ENCODE assay signal across 19 cellular contexts in genomic region chr1:31219489-31219888, GRCh38. TPM values are rescaled to one million over a fixed set of nuclear protein-coding genes. Genes with fewer than 3 reads are reported as not detected.
DNase-seq lines count a peak whose midpoint lies in the region; ATAC-seq lines count a peak whose summit lies in the region.
"Had no signal": no experiment of that assay in that cellular context is flagged by ENCODE, and none has a peak within 500 bp of the region (broad histone marks: within the 10 kb centered on the region; RNA-seq: fewer than 3 reads in every experiment).

No MANE protein-coding gene starts in this region.

- peaks cover 2% of the 10 kb centered on the region for H3K27me3 Mint-ChIP-seq in activated T-cell treated with anti-CD3 and anti-CD28 coated beads, Interleukin-2, amount 50 U/mL, for 72 hours (ENCODE audit: low read depth)

- H3K9me3 Mint-ChIP-seq in activated T-cell treated with anti-CD3 and anti-CD28 coated beads, Interleukin-2, amount 50 U/mL, for 72 hours, result no peaks in the 10 kb centered on the region

- DNase-seq in islet precursor cell, result peak; percentile 38
- DNase-seq in HPDE6-E6E7 (ENCODE audit: extremely low spot score), result no peak
- DNase-seq in activated T-cell treated with anti-CD3 and anti-CD28 coated beads, Interleukin-2, amount 50 U/mL, for 72 hours, result no peak
- no peak for DNase-seq in DMS153 (lab: John Stamatoyannopoulos, UW)
- DNase-seq: Calu3; CD8-positive, alpha-beta T cell; DMS53; DND-41; EL; GOT3; H7 had no signal

- no peaks in the 10 kb centered on the region for H3K4me1 Mint-ChIP-seq in activated T-cell treated with anti-CD3 and anti-CD28 coated beads, Interleukin-2, amount 50 U/mL, for 72 hours (ENCODE audit: low read depth)
- H3K4me1 Mint-ChIP-seq: B cell had no signal

- no peak overlapping the region for H3K4me3 Mint-ChIP-seq in activated T-cell treated with anti-CD3 and anti-CD28 coated beads, Interleukin-2, amount 50 U/mL, for 72 hours
- H3K4me3 Mint-ChIP-seq: B cell; CD8-positive, alpha-beta T cell had no signal

- no peak overlapping the region for H3K27ac Mint-ChIP-seq in activated T-cell treated with anti-CD3 and anti-CD28 coated beads, Interleukin-2, amount 50 U/mL, for 72 hours
- H3K27ac Mint-ChIP-seq: B cell; CD8-positive, alpha-beta T cell had no signal

- H3K36me3 Mint-ChIP-seq in activated T-cell treated with anti-CD3 and anti-CD28 coated beads, Interleukin-2, amount 50 U/mL, for 72 hours (ENCODE audit: insufficient read depth in 2 of 2), result no peaks in the 10 kb centered on the region
- H3K36me3 Mint-ChIP-seq: CD8-positive, alpha-beta T cell had no signal

- ATAC-seq in activated T-cell treated with anti-CD3 and anti-CD28 coated beads, Interleukin-2, amount 50 U/mL, for 72 hours (replicated peaks in 1 of 2), result no peak
- ATAC-seq: CD8-positive, alpha-beta T cell; HCT116 had no signal

- H3K27ac ChIP-seq in angular gyrus (ENCODE audit: low read depth, low read length) (peak overlapping the region; percentile 73), cingulate gyrus (ENCODE audit: low read depth, low read length) (peak overlapping the region; percentile 92), temporal lobe (ENCODE audit: low read depth, low read length) (peak overlapping the region; percentile 97)
- H3K27ac ChIP-seq: BLaER1 treated with 17β-estradiol and CSF1 and Interleukin-3, amounts not matched to agents 10 nM and 100 nM had no signal

RNA-seq across cellular contexts. Expression of gene NKAIN1, which starts 20.2 kb away (rescaled TPM):
- 27.0 TPM for total RNA-seq in temporal lobe
- total RNA-seq in activated T-cell treated with anti-CD3 and anti-CD28 coated beads, Interleukin-2, amount 50 U/mL, for 72 hours, result not detected
- total RNA-seq: B cell; Calu3; CD8-positive, alpha-beta T cell; GM12878; HT-29 had no signal

Comparison
In these comparisons a context has a peak if more than half of its experiments do, and no peak if none do; other contexts are left out.
1. RNA of gene NKAIN1, which starts 20.2 kb away (total RNA-seq): 27.0 TPM in temporal lobe (single experiment); not detected in activated T-cell treated with anti-CD3 and anti-CD28 coated beads, Interleukin-2, amount 50 U/mL, for 72 hours; every median in the first group is over 10 times any median in the second.
2. Peak in every context shown above with its lines, with median percentiles within 50 percentile points of each other: H3K27ac ChIP-seq.